18 cellular contexts compared by ENCODE assay signal in genomic region chr2:147847746-147848391, GRCh38. TPM values are rescaled to one million over a fixed set of nuclear protein-coding genes. Genes with fewer than 3 reads are reported as not detected.
A peak's percentile ranks its signal among the peaks of the same experiment; 100 is the strongest.
DNase-seq lines count a peak whose midpoint lies in the region; ATAC-seq, FAIRE-seq and TF ChIP-seq lines count a peak whose summit lies in the region.
"Had no signal": no experiment of that assay in that cellular context is flagged by ENCODE, and none has a peak within 500 bp of the region (broad histone marks: within the 10 kb centered on the region; RNA-seq: fewer than 3 reads in every experiment).

No MANE protein-coding gene starts in this region.

- intact Hi-C loops in naive thymus-derived CD4-positive, alpha-beta T cell (cut with micrococcal nuclease): loop anchor here (2.0 to 10.0 kb wide), 8 partner anchors 34 to 1029 kb away; partner anchors contain the start of gene KIF5C (in 2 of the 2)
- intact Hi-C loops in activated T-helper 2 cell treated with anti-CD3 and anti-CD28 coated beads, Interferon-gamma antibody, Interleukin-2, Interleukin-4, amounts not matched to agents 10 μg/mL and 5 μg/mL and 100 μg/mL, durations not matched to agents 14 hours and 24 hours and 36 hours (cut with micrococcal nuclease): loop anchor here (10.0 kb wide), 2 partner anchors 223 to 353 kb away; no protein-coding TSS in a partner anchor

- peaks cover 42 to 79% (median 61%) of the 10 kb centered on the region in 7 donors for H3K4me1 Mint-ChIP-seq in naive thymus-derived CD4-positive, alpha-beta T cell
- H3K4me1 Mint-ChIP-seq in activated T-helper 2 cell treated with anti-CD3 and anti-CD28 coated beads, Interferon-gamma antibody, Interleukin-2, Interleukin-4, amounts not matched to agents 10 μg/mL and 5 μg/mL and 100 μg/mL, durations not matched to agents 14 hours and 24 hours and 36 hours (ENCODE audit: low read depth): peaks cover 20% of the 10 kb centered on the region

- no peak for ATAC-seq in naive thymus-derived CD4-positive, alpha-beta T cell
- ATAC-seq in GM21447 (IDR thresholded peaks at IDR 0.05; ENCODE audit: unreplicated experiment) (no peak), HG03378 (IDR thresholded peaks at IDR 0.05; ENCODE audit: unreplicated experiment) (no peak)

- H3K27me3 Mint-ChIP-seq in naive thymus-derived CD4-positive, alpha-beta T cell: peaks cover 0 to 51% (median 5%) of the 10 kb centered on the region in 5 donors
- peaks cover 67% of the 10 kb centered on the region for H3K27me3 Mint-ChIP-seq in activated T-helper 2 cell treated with anti-CD3 and anti-CD28 coated beads, Interferon-gamma antibody, Interleukin-2, Interleukin-4, amounts not matched to agents 10 μg/mL and 5 μg/mL and 100 μg/mL, durations not matched to agents 14 hours and 24 hours and 36 hours (ENCODE audit: low read depth)

- TF ChIP-seq CTCF in D721Med (IDR thresholded peaks at IDR 0.05; ENCODE audit: insufficient read depth, missing control alignments): no peak

- FAIRE-seq in D721Med (lab: Jason Lieb, UNC): peak; percentile 48
- FAIRE-seq: GM12891 had no signal

- CTCF ChIA-PET in naive thymus-derived CD4-positive, alpha-beta T cell (lab: Charles Lee): no interaction called here

- peaks cover 0 to 8% (median 0%) of the 10 kb centered on the region in 3 experiments for H3K36me3 ChIP-seq in naive thymus-derived CD4-positive, alpha-beta T cell (ENCODE audit: control insufficient read depth in 2 of 3, insufficient read depth in 3 of 3, low read length in 3 of 3)
- H3K36me3 ChIP-seq: cardiac muscle cell, left ventricle myocardium inferior had no signal

- no peak overlapping the region for H3K27ac ChIP-seq in naive thymus-derived CD4-positive, alpha-beta T cell (ENCODE audit: low read depth, low read length)
- H3K27ac ChIP-seq: C4-2B, cardiac muscle cell, left ventricle myocardium inferior had no signal

- no peak overlapping the region for H3K4me3 ChIP-seq in naive thymus-derived CD4-positive, alpha-beta T cell (ENCODE audit: low read length)
- H3K4me3 ChIP-seq: cardiac muscle cell, left ventricle myocardium inferior had no signal

- H3K9me3 Mint-ChIP-seq in naive thymus-derived CD4-positive, alpha-beta T cell: peaks cover 0 to 5% (median 0%) of the 10 kb centered on the region in 11 donors
- H3K9me3 Mint-ChIP-seq in activated T-helper 2 cell treated with anti-CD3 and anti-CD28 coated beads, Interferon-gamma antibody, Interleukin-2, Interleukin-4, amounts not matched to agents 10 μg/mL and 5 μg/mL and 100 μg/mL, durations not matched to agents 14 hours and 24 hours and 36 hours: no peaks in the 10 kb centered on the region

- H3K9me3 ChIP-seq in naive thymus-derived CD4-positive, alpha-beta T cell (ENCODE audit: control insufficient read depth in 2 of 3, low read length in 3 of 3): no peaks in the 10 kb centered on the region
- H3K9me3 ChIP-seq: left ventricle myocardium inferior had no signal

- H3K36me3 Mint-ChIP-seq in naive thymus-derived CD4-positive, alpha-beta T cell: peaks cover 0 to 20% (median 0%) of the 10 kb centered on the region in 5 donors
- no peaks in the 10 kb centered on the region for H3K36me3 Mint-ChIP-seq in activated T-helper 2 cell treated with anti-CD3 and anti-CD28 coated beads, Interferon-gamma antibody, Interleukin-2, Interleukin-4, amounts not matched to agents 10 μg/mL and 5 μg/mL and 100 μg/mL, durations not matched to agents 14 hours and 24 hours and 36 hours (ENCODE audit: low read depth)

- H3K4me3 Mint-ChIP-seq in naive thymus-derived CD4-positive, alpha-beta T cell: peak overlapping the region in 8 of 10 donors; percentile 0 to 41 (median 14)
- H3K4me3 Mint-ChIP-seq in activated T-helper 2 cell treated with anti-CD3 and anti-CD28 coated beads, Interferon-gamma antibody, Interleukin-2, Interleukin-4, amounts not matched to agents 10 μg/mL and 5 μg/mL and 100 μg/mL, durations not matched to agents 14 hours and 24 hours and 36 hours (ENCODE audit: low read depth): no peak overlapping the region

- H3K27ac Mint-ChIP-seq in naive thymus-derived CD4-positive, alpha-beta T cell: no peak overlapping the region
- H3K27ac Mint-ChIP-seq in activated T-helper 2 cell treated with anti-CD3 and anti-CD28 coated beads, Interferon-gamma antibody, Interleukin-2, Interleukin-4, amounts not matched to agents 10 μg/mL and 5 μg/mL and 100 μg/mL, durations not matched to agents 14 hours and 24 hours and 36 hours: no peak overlapping the region

- POLR2A ChIA-PET in naive thymus-derived CD4-positive, alpha-beta T cell (lab: Charles Lee): no interaction called here

- H3K4me1 ChIP-seq in naive thymus-derived CD4-positive, alpha-beta T cell (ENCODE audit: control insufficient read depth in 2 of 2, insufficient read depth in 2 of 2, low read length in 2 of 2): peaks cover 15 to 31% of the 10 kb centered on the region in 2 donors

- no peaks in the 10 kb centered on the region for H3K27me3 ChIP-seq in naive thymus-derived CD4-positive, alpha-beta T cell (ENCODE audit: control insufficient read depth in 2 of 2, insufficient read depth in 2 of 2, low read length in 2 of 2)
- H3K27me3 ChIP-seq: cardiac muscle cell had no signal

- DNase-seq in CD1c-positive myeloid dendritic cell (ENCODE audit: extremely low spot score) (peak; percentile 16), D721Med (ENCODE audit: insufficient read length, low spot score) (no peak), amniotic epithelial cell (ENCODE audit: low read depth) (peak; percentile 76)
- no peak for DNase-seq in naive thymus-derived CD4-positive, alpha-beta T cell
- no peak for DNase-seq in activated T-helper 2 cell treated with anti-CD3 and anti-CD28 coated beads, Interferon-gamma antibody, Interleukin-2, Interleukin-4, amounts not matched to agents 10 μg/mL and 5 μg/mL and 100 μg/mL, durations not matched to agents 14 hours and 24 hours and 36 hours (ENCODE audit: low spot score)
- DNase-seq: activated CD4-positive, alpha-beta T cell treated with anti-CD3 and anti-CD28 coated beads, Interleukin-2, amount 50 U/mL, for 1 hour; activated effector memory CD4-positive, alpha-beta T cell treated with Interleukin-2 at 50 U/mL for 16 hours; effector CD4-positive, alpha-beta T cell; HCEC 1CT; left ventricle myocardium inferior; MM.1S; NCI-H187 treated with DMSO at 0.1 percent for 48 hours; NCI-H510A treated with DMSO at 0.1 percent for 48 hours had no signal

RNA-seq across cellular contexts. Expression of gene ACVR2A, which starts 3.0 kb away (rescaled TPM):
- total RNA-seq in naive thymus-derived CD4-positive, alpha-beta T cell: 10 to 100 TPM in 4 of 5 experiments, 1 to 10 TPM in 1; 8.0 to 15.2 (median 12.1) TPM
- 1 to 10 TPM; 4.2 to 6.4 TPM for polyA plus RNA-seq in naive thymus-derived CD4-positive, alpha-beta T cell
- 0.62 and 1.4 TPM in 2 replicates for total RNA-seq in activated T-helper 2 cell treated with anti-CD3 and anti-CD28 coated beads, Interferon-gamma antibody, Interleukin-2, Interleukin-4, amounts not matched to agents 10 μg/mL and 5 μg/mL and 100 μg/mL, durations not matched to agents 14 hours and 24 hours and 36 hours

Comparison
In these comparisons a context has a peak if more than half of its experiments do, and no peak if none do; other contexts are left out.
1. DNase-seq: peak in CD1c-positive myeloid dendritic cell (single experiment) and amniotic epithelial cell (single experiment); none in D721Med (single experiment), naive thymus-derived CD4-positive, alpha-beta T cell (0 of 9) and activated T-helper 2 cell treated with anti-CD3 and anti-CD28 coated beads, Interferon-gamma antibody, Interleukin-2, Interleukin-4, amounts not matched to agents 10 μg/mL and 5 μg/mL and 100 μg/mL, durations not matched to agents 14 hours and 24 hours and 36 hours (single experiment).